In genomic region chr12:111405149-111405855, GRCh38 we compare ENCODE assay signal across 1 cellular context.
A peak's percentile ranks its signal among the peaks of the same experiment; 100 is the strongest.
TF ChIP-seq lines count a peak whose summit lies in the region.

No MANE protein-coding gene starts in this region.

TF ChIP-seq in HEK293, 187 proteins besides CTCF, POLR2A, EP300 and RAD21 (continued from another document and continues in another):
- TF ChIP-seq AEBP2 (tag by site-specific recombination; IDR thresholded peaks at IDR 0.05; ENCODE audit: borderline replicate concordance) (no peak), ZSCAN30 (tag by site-specific recombination; IDR thresholded peaks at IDR 0.05) (peak; percentile 74; the same call in 1 of the 2 replicates), ZNF785 (tag by site-specific recombination; IDR thresholded peaks at IDR 0.05) (0 out of 2 replicates have a peak, but pooled peaks have one; percentile 25), ZNF37A (tag by site-specific recombination; IDR thresholded peaks at IDR 0.05) (no peak), SCRT1 (tag by site-specific recombination; IDR thresholded peaks at IDR 0.05; ENCODE audit: borderline replicate concordance) (no peak), GLIS1 (tag by site-specific recombination; IDR thresholded peaks at IDR 0.05) (peak; percentile 93), ZNF596 (tag by site-specific recombination; IDR thresholded peaks at IDR 0.05) (no peak), ZNF747 (tag by site-specific recombination; IDR thresholded peaks at IDR 0.05) (no peak), ZBTB17 (tag by site-specific recombination; IDR thresholded peaks at IDR 0.05) (peak; percentile 75), ZNF843 (tag by site-specific recombination; IDR thresholded peaks at IDR 0.05) (peak; percentile 81), ZBTB44 (tag by site-specific recombination; IDR thresholded peaks at IDR 0.05) (peak; percentile 75), IKZF3 (tag by site-specific recombination; IDR thresholded peaks at IDR 0.05) (0 out of 2 replicates have a peak, but pooled peaks have one; percentile 39), ZNF248 (tag by site-specific recombination; IDR thresholded peaks at IDR 0.05) (no peak), ZNF221 (tag by site-specific recombination; IDR thresholded peaks at IDR 0.05; ENCODE audit: borderline replicate concordance) (no peak), ZNF561 (tag by site-specific recombination; IDR thresholded peaks at IDR 0.05; ENCODE audit: borderline replicate concordance) (peak; percentile 86), ZFHX2 (tag by site-specific recombination; conservative IDR thresholded peaks at IDR 0.05) (peak; percentile 14), ZNF266 (tag by site-specific recombination; IDR thresholded peaks at IDR 0.05; ENCODE audit: low read depth) (no peak), ZNF692 (tag by site-specific recombination; IDR thresholded peaks at IDR 0.05) (peak; percentile 85), ZNF677 (tag by site-specific recombination; IDR thresholded peaks at IDR 0.05) (no peak), ZNF391 (tag by site-specific recombination; IDR thresholded peaks at IDR 0.05; ENCODE audit: borderline replicate concordance, low read depth) (0 out of 2 replicates have a peak, but pooled peaks have one; percentile 44), ZNF366 (tag by site-specific recombination; conservative IDR thresholded peaks at IDR 0.05) (peak; percentile 81), ZNF426 (tag by site-specific recombination; IDR thresholded peaks at IDR 0.05) (no peak), ZNF791 (tag by site-specific recombination; IDR thresholded peaks at IDR 0.05) (no peak), BCL11A (tag by site-specific recombination; IDR thresholded peaks at IDR 0.05; ENCODE audit: low read depth) (peak; percentile 95; the same call in 1 of the 2 replicates)
- TF ChIP-seq, protein P1, sequence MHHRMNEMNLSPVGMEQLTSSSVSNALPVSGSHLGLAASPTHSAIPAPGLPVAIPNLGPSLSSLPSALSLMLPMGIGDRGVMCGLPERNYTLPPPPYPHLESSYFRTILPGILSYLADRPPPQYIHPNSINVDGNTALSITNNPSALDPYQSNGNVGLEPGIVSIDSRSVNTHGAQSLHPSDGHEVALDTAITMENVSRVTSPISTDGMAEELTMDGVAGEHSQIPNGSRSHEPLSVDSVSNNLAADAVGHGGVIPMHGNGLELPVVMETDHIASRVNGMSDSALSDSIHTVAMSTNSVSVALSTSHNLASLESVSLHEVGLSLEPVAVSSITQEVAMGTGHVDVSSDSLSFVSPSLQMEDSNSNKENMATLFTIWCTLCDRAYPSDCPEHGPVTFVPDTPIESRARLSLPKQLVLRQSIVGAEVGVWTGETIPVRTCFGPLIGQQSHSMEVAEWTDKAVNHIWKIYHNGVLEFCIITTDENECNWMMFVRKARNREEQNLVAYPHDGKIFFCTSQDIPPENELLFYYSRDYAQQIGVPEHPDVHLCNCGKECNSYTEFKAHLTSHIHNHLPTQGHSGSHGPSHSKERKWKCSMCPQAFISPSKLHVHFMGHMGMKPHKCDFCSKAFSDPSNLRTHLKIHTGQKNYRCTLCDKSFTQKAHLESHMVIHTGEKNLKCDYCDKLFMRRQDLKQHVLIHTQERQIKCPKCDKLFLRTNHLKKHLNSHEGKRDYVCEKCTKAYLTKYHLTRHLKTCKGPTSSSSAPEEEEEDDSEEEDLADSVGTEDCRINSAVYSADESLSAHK (tag by site-specific recombination; IDR thresholded peaks at IDR 0.05): peak; percentile 74
- TF ChIP-seq, protein P2, sequence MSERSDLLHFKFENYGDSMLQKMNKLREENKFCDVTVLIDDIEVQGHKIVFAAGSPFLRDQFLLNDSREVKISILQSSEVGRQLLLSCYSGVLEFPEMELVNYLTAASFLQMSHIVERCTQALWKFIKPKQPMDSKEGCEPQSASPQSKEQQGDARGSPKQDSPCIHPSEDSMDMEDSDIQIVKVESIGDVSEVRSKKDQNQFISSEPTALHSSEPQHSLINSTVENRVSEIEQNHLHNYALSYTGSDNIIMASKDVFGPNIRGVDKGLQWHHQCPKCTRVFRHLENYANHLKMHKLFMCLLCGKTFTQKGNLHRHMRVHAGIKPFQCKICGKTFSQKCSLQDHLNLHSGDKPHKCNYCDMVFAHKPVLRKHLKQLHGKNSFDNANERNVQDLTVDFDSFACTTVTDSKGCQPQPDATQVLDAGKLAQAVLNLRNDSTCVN (tag by site-specific recombination; optimal IDR thresholded peaks at IDR 0.05): peak; percentile 65
- TF ChIP-seq, protein P3, sequence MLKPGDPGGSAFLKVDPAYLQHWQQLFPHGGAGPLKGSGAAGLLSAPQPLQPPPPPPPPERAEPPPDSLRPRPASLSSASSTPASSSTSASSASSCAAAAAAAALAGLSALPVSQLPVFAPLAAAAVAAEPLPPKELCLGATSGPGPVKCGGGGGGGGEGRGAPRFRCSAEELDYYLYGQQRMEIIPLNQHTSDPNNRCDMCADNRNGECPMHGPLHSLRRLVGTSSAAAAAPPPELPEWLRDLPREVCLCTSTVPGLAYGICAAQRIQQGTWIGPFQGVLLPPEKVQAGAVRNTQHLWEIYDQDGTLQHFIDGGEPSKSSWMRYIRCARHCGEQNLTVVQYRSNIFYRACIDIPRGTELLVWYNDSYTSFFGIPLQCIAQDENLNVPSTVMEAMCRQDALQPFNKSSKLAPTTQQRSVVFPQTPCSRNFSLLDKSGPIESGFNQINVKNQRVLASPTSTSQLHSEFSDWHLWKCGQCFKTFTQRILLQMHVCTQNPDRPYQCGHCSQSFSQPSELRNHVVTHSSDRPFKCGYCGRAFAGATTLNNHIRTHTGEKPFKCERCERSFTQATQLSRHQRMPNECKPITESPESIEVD (tag by site-specific recombination; IDR thresholded peaks at IDR 0.05): no peak
- TF ChIP-seq, protein P4, sequence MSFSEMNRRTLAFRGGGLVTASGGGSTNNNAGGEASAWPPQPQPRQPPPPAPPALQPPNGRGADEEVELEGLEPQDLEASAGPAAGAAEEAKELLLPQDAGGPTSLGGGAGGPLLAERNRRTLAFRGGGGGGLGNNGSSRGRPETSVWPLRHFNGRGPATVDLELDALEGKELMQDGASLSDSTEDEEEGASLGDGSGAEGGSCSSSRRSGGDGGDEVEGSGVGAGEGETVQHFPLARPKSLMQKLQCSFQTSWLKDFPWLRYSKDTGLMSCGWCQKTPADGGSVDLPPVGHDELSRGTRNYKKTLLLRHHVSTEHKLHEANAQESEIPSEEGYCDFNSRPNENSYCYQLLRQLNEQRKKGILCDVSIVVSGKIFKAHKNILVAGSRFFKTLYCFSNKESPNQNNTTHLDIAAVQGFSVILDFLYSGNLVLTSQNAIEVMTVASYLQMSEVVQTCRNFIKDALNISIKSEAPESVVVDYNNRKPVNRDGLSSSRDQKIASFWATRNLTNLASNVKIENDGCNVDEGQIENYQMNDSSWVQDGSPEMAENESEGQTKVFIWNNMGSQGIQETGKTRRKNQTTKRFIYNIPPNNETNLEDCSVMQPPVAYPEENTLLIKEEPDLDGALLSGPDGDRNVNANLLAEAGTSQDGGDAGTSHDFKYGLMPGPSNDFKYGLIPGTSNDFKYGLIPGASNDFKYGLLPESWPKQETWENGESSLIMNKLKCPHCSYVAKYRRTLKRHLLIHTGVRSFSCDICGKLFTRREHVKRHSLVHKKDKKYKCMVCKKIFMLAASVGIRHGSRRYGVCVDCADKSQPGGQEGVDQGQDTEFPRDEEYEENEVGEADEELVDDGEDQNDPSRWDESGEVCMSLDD (tag by site-specific recombination; IDR thresholded peaks at IDR 0.05): peak; percentile 68
- TF ChIP-seq, protein P5, sequence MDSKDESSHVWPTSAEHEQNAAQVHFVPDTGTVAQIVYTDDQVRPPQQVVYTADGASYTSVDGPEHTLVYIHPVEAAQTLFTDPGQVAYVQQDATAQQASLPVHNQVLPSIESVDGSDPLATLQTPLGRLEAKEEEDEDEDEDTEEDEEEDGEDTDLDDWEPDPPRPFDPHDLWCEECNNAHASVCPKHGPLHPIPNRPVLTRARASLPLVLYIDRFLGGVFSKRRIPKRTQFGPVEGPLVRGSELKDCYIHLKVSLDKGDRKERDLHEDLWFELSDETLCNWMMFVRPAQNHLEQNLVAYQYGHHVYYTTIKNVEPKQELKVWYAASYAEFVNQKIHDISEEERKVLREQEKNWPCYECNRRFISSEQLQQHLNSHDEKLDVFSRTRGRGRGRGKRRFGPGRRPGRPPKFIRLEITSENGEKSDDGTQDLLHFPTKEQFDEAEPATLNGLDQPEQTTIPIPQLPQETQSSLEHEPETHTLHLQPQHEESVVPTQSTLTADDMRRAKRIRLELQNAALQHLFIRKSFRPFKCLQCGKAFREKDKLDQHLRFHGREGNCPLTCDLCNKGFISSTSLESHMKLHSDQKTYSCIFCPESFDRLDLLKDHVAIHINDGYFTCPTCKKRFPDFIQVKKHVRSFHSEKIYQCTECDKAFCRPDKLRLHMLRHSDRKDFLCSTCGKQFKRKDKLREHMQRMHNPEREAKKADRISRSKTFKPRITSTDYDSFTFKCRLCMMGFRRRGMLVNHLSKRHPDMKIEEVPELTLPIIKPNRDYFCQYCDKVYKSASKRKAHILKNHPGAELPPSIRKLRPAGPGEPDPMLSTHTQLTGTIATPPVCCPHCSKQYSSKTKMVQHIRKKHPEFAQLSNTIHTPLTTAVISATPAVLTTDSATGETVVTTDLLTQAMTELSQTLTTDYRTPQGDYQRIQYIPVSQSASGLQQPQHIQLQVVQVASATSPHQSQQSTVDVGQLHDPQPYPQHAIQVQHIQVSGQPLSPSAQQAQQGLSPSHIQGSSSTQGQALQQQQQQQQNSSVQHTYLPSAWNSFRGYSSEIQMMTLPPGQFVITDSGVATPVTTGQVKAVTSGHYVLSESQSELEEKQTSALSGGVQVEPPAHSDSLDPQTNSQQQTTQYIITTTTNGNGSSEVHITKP (tag by site-specific recombination; IDR thresholded peaks at IDR 0.05): peak; percentile 55
- TF ChIP-seq, protein P6, sequence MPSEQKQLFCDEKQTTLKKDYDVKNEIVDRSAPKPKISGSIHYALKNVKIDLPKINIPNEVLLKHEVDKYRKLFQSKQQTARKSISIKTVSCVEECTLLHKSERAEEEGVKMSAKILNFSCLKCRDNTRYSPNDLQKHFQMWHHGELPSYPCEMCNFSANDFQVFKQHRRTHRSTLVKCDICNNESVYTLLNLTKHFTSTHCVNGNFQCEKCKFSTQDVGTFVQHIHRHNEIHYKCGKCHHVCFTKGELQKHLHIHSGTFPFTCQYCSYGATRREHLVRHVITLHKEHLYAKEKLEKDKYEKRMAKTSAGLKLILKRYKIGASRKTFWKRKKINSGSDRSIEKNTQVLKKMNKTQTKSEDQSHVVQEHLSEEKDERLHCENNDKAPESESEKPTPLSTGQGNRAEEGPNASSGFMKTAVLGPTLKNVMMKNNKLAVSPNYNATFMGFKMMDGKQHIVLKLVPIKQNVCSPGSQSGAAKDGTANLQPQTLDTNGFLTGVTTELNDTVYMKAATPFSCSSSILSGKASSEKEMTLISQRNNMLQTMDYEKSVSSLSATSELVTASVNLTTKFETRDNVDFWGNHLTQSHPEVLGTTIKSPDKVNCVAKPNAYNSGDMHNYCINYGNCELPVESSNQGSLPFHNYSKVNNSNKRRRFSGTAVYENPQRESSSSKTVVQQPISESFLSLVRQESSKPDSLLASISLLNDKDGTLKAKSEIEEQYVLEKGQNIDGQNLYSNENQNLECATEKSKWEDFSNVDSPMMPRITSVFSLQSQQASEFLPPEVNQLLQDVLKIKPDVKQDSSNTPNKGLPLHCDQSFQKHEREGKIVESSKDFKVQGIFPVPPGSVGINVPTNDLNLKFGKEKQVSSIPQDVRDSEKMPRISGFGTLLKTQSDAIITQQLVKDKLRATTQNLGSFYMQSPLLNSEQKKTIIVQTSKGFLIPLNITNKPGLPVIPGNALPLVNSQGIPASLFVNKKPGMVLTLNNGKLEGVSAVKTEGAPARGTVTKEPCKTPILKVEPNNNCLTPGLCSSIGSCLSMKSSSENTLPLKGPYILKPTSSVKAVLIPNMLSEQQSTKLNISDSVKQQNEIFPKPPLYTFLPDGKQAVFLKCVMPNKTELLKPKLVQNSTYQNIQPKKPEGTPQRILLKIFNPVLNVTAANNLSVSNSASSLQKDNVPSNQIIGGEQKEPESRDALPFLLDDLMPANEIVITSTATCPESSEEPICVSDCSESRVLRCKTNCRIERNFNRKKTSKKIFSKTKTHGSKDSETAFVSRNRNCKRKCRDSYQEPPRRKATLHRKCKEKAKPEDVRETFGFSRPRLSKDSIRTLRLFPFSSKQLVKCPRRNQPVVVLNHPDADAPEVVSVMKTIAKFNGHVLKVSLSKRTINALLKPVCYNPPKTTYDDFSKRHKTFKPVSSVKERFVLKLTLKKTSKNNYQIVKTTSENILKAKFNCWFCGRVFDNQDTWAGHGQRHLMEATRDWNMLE (tag by site-specific recombination; conservative IDR thresholded peaks at IDR 0.05; ENCODE audit: low read depth): peak; percentile 29; the same call in 1 of the 2 replicates
